In the genomic region with DNA sequence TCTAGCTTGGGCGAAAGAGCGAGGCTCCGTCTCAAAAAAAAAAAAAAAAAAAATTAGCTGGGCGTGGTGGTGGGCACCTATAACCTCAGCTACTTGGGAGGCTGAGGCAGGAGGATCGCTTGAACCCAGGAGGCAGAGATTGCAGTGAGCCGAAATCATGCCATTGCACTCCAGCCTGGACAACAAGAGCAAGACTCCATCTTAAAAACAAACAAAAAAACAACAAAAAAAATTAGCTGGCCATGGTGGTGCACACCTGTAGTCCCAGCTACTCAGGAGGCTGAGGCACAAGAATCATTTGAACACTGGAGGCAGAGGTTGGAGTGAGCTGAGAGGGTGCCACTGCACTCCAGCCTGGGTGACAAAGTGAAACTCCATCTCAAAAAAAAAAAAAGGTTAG, we compare ENCODE assay signal across 1 cellular context.
TF ChIP-seq lines count a peak whose summit lies in the region.

No MANE protein-coding gene starts in this region.

TF ChIP-seq in HEK293, 187 proteins besides CTCF, POLR2A, EP300 and RAD21:
- peak; percentile 91 for TF ChIP-seq ZNF362 (tag by site-specific recombination; IDR thresholded peaks at IDR 0.05)
